1 cellular context compared by ENCODE assay signal in genomic region chr3:125212509-125213372, GRCh38.
TF ChIP-seq lines count a peak whose summit lies in the region.

TSS of gene SLC12A8 (minus strand) at chr3:125212748. CDS start at chr3:125211349, 1,399 bp downstream.

TF ChIP-seq in IMR-90, 13 proteins besides CTCF, POLR2A, EP300 and RAD21 (continued from another document):
- TF ChIP-seq USF2 (IDR thresholded peaks at IDR 0.05; ENCODE audit: low read depth, low read length) = no peak
